Comparison of ENCODE assay signal across 15 cellular contexts in the genomic region with DNA sequence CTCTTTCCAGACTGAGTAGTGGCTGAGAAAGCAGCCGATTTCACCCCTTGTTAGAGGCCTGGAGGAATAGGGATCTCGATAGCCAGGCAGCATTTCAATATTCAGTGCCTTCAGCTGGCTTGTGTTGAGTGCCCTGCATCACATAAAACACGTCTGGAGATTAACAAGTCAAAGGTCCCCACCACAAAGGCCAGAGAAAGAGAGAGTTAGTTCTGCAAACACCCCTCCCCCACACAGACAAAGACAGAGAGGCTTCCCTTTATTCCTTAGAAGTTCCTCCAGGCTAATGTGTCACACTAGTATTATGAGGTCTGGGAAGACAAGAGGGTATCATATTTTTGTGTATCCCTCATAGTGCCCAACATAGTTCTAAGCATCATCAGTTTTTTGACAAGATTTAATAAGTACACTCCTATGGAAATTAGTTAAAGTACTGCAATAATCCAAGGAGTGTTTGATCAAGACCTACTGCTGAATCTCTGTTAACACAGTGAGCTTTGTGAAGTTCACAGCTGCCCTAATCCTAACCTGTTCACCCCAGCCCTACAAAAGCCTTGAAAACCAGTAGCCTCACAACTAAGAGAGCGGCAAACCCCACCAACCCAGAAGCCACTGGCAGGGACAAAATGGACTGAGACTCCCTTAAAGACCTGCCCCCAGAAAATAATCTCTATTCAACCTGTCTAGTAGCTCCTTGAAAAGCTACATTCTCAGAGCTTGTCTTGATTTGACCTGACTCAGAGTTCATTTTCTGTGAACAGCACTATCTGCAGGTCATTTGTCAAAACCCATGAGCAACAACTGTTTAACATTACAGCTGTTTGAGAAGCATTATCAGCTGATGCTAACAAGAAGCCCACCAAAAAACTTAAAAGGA.
DNase-seq lines count a peak whose midpoint lies in the region; ATAC-seq and TF ChIP-seq lines count a peak whose summit lies in the region.
"Had no signal": no experiment of that assay in that cellular context is flagged by ENCODE, and none has a peak within 500 bp of the region (broad histone marks: within the 10 kb centered on the region; RNA-seq: fewer than 3 reads in every experiment).

No MANE protein-coding gene starts in this region.

- peaks cover 30% of the 10 kb centered on the region for H3K4me1 Mint-ChIP-seq in type B pancreatic cell (ENCODE audit: unreplicated experiment)
- peaks cover 8 to 9% of the 10 kb centered on the region in 2 donors for H3K4me1 Mint-ChIP-seq in natural killer cell treated with Interleukin-12 subunit alpha and Interleukin-12 subunit beta and Interleukin-15 and Interleukin-18, amount 100 ng/mL, for 72 hours (ENCODE audit: low read depth in 2 of 2)
- H3K4me1 Mint-ChIP-seq in activated CD8-positive, alpha-beta T cell treated with anti-CD3 and anti-CD28 coated beads for 36 hours (ENCODE audit: low read depth), result no peaks in the 10 kb centered on the region
- H3K4me1 Mint-ChIP-seq: activated CD4-positive, alpha-beta T cell treated with anti-CD3 and anti-CD28 coated beads for 36 hours had no signal

- TF ChIP-seq CTCF in type B pancreatic cell (conservative IDR thresholded peaks at IDR 0.05), result no peak
- no peak for TF ChIP-seq CTCF in activated CD8-positive, alpha-beta T cell treated with anti-CD3 and anti-CD28 coated beads for 36 hours (IDR thresholded peaks at IDR 0.05)

- POLR2A ChIA-PET in activated CD8-positive, alpha-beta T cell treated with anti-CD3 and anti-CD28 coated beads for 36 hours (lab: Charles Lee), result interaction anchor here (1.9 kb wide), 1 partner anchor 10 kb away, joined by 4 read pairs; no protein-coding TSS in a partner anchor

- H3K4me3 Mint-ChIP-seq in type B pancreatic cell, result peak overlapping the region; percentile 29
- no peak overlapping the region for H3K4me3 Mint-ChIP-seq in natural killer cell treated with Interleukin-12 subunit alpha and Interleukin-12 subunit beta and Interleukin-15 and Interleukin-18, amount 100 ng/mL, for 72 hours
- no peak overlapping the region for H3K4me3 Mint-ChIP-seq in activated CD8-positive, alpha-beta T cell treated with anti-CD3 and anti-CD28 coated beads for 36 hours
- H3K4me3 Mint-ChIP-seq: activated CD4-positive, alpha-beta T cell treated with anti-CD3 and anti-CD28 coated beads for 36 hours had no signal

- peaks cover 7% of the 10 kb centered on the region for H3K9me3 Mint-ChIP-seq in type B pancreatic cell
- no peaks in the 10 kb centered on the region for H3K9me3 Mint-ChIP-seq in natural killer cell treated with Interleukin-12 subunit alpha and Interleukin-12 subunit beta and Interleukin-15 and Interleukin-18, amount 100 ng/mL, for 72 hours
- H3K9me3 Mint-ChIP-seq in activated CD8-positive, alpha-beta T cell treated with anti-CD3 and anti-CD28 coated beads for 36 hours, result peaks cover 2% of the 10 kb centered on the region

- H3K4me1 ChIP-seq in iPS-15b (ENCODE audit: control insufficient read depth, insufficient read depth, low read length), result peaks cover 17% of the 10 kb centered on the region
- H3K4me1 ChIP-seq: A549, tibial nerve had no signal

- H3K27me3 Mint-ChIP-seq in type B pancreatic cell, result no peaks in the 10 kb centered on the region
- no peaks in the 10 kb centered on the region for H3K27me3 Mint-ChIP-seq in natural killer cell treated with Interleukin-12 subunit alpha and Interleukin-12 subunit beta and Interleukin-15 and Interleukin-18, amount 100 ng/mL, for 72 hours
- H3K27me3 Mint-ChIP-seq in activated CD8-positive, alpha-beta T cell treated with anti-CD3 and anti-CD28 coated beads for 36 hours, result no peaks in the 10 kb centered on the region
- H3K27me3 Mint-ChIP-seq: activated CD4-positive, alpha-beta T cell treated with anti-CD3 and anti-CD28 coated beads for 36 hours had no signal

- H3K9ac ChIP-seq in iPS-15b (ENCODE audit: low read depth, low read length), result no peak overlapping the region

- DNase-seq in NCI-H2107 treated with DMSO at 0.1 percent for 48 hours (lab: John Stamatoyannopoulos, UW; ENCODE audit: unreplicated experiment) (peak; percentile 8), NCI-H2107 (lab: John Stamatoyannopoulos, UW) (no peak), SKM-1 treated with dmso at 0.1 percent for 144 hours (lab: John Stamatoyannopoulos, UW; ENCODE audit: unreplicated experiment) (peak; percentile 86), type B pancreatic cell (ENCODE audit: extremely low spot score, unreplicated experiment) (no peak)
- no peak for DNase-seq in natural killer cell treated with Interleukin-12 subunit alpha and Interleukin-12 subunit beta and Interleukin-15 and Interleukin-18, amount 100 ng/mL, for 72 hours (ENCODE audit: low spot score)
- DNase-seq in activated CD8-positive, alpha-beta T cell treated with anti-CD3 and anti-CD28 coated beads for 36 hours, result no peak
- DNase-seq: activated CD4-positive, alpha-beta T cell treated with anti-CD3 and anti-CD28 coated beads for 36 hours; Calu3; NCI-H1092 treated with DMSO at 0.1 percent for 48 hours had no signal

- H3K27me3 ChIP-seq in iPS-15b (ENCODE audit: control insufficient read depth, insufficient read depth, low read length), result peaks cover 86% of the 10 kb centered on the region
- H3K27me3 ChIP-seq: tibial nerve had no signal

- no peaks in the 10 kb centered on the region for H3K36me3 Mint-ChIP-seq in type B pancreatic cell
- peaks cover 4% of the 10 kb centered on the region for H3K36me3 Mint-ChIP-seq in natural killer cell treated with Interleukin-12 subunit alpha and Interleukin-12 subunit beta and Interleukin-15 and Interleukin-18, amount 100 ng/mL, for 72 hours
- no peaks in the 10 kb centered on the region for H3K36me3 Mint-ChIP-seq in activated CD8-positive, alpha-beta T cell treated with anti-CD3 and anti-CD28 coated beads for 36 hours (ENCODE audit: low read depth)

- H3K36me3 ChIP-seq in iPS-15b (ENCODE audit: control insufficient read depth, insufficient read depth, low read length), result no peaks in the 10 kb centered on the region
- H3K36me3 ChIP-seq: tibial nerve had no signal

- intact Hi-C loops in activated CD8-positive, alpha-beta T cell treated with anti-CD3 and anti-CD28 coated beads for 36 hours (cut with micrococcal nuclease), result no loop called here

- H3K27ac Mint-ChIP-seq in type B pancreatic cell, result no peak overlapping the region
- H3K27ac Mint-ChIP-seq in natural killer cell treated with Interleukin-12 subunit alpha and Interleukin-12 subunit beta and Interleukin-15 and Interleukin-18, amount 100 ng/mL, for 72 hours, result no peak overlapping the region
- no peak overlapping the region for H3K27ac Mint-ChIP-seq in activated CD8-positive, alpha-beta T cell treated with anti-CD3 and anti-CD28 coated beads for 36 hours
- H3K27ac Mint-ChIP-seq: activated CD4-positive, alpha-beta T cell treated with anti-CD3 and anti-CD28 coated beads for 36 hours had no signal

- CTCF ChIA-PET in activated CD8-positive, alpha-beta T cell treated with anti-CD3 and anti-CD28 coated beads for 36 hours (lab: Charles Lee), result interaction anchor here (0.6 kb wide), 1 partner anchor 9 kb away, joined by 3 read pairs; no protein-coding TSS in a partner anchor

- ATAC-seq in HG03097 (IDR thresholded peaks at IDR 0.05; ENCODE audit: low FRiP score, unreplicated experiment), result no peak
- no peak for ATAC-seq in natural killer cell treated with Interleukin-12 subunit alpha and Interleukin-12 subunit beta and Interleukin-15 and Interleukin-18, amount 100 ng/mL, for 72 hours
- ATAC-seq in activated CD8-positive, alpha-beta T cell treated with anti-CD3 and anti-CD28 coated beads for 36 hours, result no peak
- ATAC-seq: A549; activated CD4-positive, alpha-beta T cell treated with anti-CD3 and anti-CD28 coated beads for 36 hours; SK-N-SH treated with all-trans-retinoic acid at 6 μM for 48 hours had no signal

- H3K9me3 ChIP-seq in iPS-15b (ENCODE audit: control insufficient read depth, insufficient read depth, low read length), result no peaks in the 10 kb centered on the region
- H3K9me3 ChIP-seq: A549, tibial nerve had no signal

- H3K4me3 ChIP-seq in iPS-15b (ENCODE audit: low read depth, low read length), result peak overlapping the region; percentile 14
- H3K4me3 ChIP-seq: A549, skin epidermis, tibial nerve had no signal

Comparison
In these comparisons a context has a peak if more than half of its experiments do, and no peak if none do; other contexts are left out.
1. DNase-seq: peak in NCI-H2107 treated with DMSO at 0.1 percent for 48 hours (single experiment) and SKM-1 treated with dmso at 0.1 percent for 144 hours (single experiment); none in NCI-H2107 (single experiment), type B pancreatic cell (single experiment), natural killer cell treated with Interleukin-12 subunit alpha and Interleukin-12 subunit beta and Interleukin-15 and Interleukin-18, amount 100 ng/mL, for 72 hours (single experiment) and activated CD8-positive, alpha-beta T cell treated with anti-CD3 and anti-CD28 coated beads for 36 hours (single experiment).